In genomic region chr7:83807770-83808169, GRCh38 we compare ENCODE assay signal across 21 cellular contexts.
DNase-seq lines count a peak whose midpoint lies in the region; ATAC-seq and TF ChIP-seq lines count a peak whose summit lies in the region.
"Had no signal": no experiment of that assay in that cellular context is flagged by ENCODE, and none has a peak within 500 bp of the region (broad histone marks: within the 10 kb centered on the region; RNA-seq: fewer than 3 reads in every experiment).

No MANE protein-coding gene starts in this region.

- H3K27ac Mint-ChIP-seq in activated CD8-positive, alpha-beta memory T cell treated with anti-CD3 and anti-CD28 coated beads, Interleukin-2, amount 10 ng/mL, durations not matched to agents 7 days and 5 days = no peak overlapping the region
- H3K27ac Mint-ChIP-seq: CD4-positive, CD25-positive, alpha-beta regulatory T cell; CD8-positive, alpha-beta memory T cell; GM23338; HFFc6 had no signal

- H3K79me2 ChIP-seq in KMS-11 (ENCODE audit: insufficient read depth, low read depth) = no peaks in the 10 kb centered on the region

- H3K36me3 Mint-ChIP-seq in activated CD8-positive, alpha-beta memory T cell treated with anti-CD3 and anti-CD28 coated beads, Interleukin-2, amount 10 ng/mL, durations not matched to agents 7 days and 5 days = no peaks in the 10 kb centered on the region
- H3K36me3 Mint-ChIP-seq: CD4-positive, CD25-positive, alpha-beta regulatory T cell; CD8-positive, alpha-beta memory T cell had no signal

- H4K20me1 ChIP-seq in KMS-11 (ENCODE audit: insufficient read depth) = no peaks in the 10 kb centered on the region

- CTCF ChIA-PET in activated CD8-positive, alpha-beta memory T cell treated with anti-CD3 and anti-CD28 coated beads, Interleukin-2, amount 10 ng/mL, durations not matched to agents 7 days and 5 days (lab: Charles Lee) = no interaction called here

- H3K4me3 ChIP-seq in AG10803 (ENCODE audit: low read length) (no peak overlapping the region), KMS-11 (IDR thresholded peaks at IDR 0.05; ENCODE audit: insufficient read depth, low read depth, low read length) (no peak overlapping the region), choroid plexus epithelial cell (ENCODE audit: low read depth, low read length) (no peak overlapping the region)
- H3K4me3 ChIP-seq: GM23338, K562 had no signal

- no peak overlapping the region for H3K4me3 Mint-ChIP-seq in activated CD8-positive, alpha-beta memory T cell treated with anti-CD3 and anti-CD28 coated beads, Interleukin-2, amount 10 ng/mL, durations not matched to agents 7 days and 5 days
- H3K4me3 Mint-ChIP-seq: CD4-positive, CD25-positive, alpha-beta regulatory T cell; CD8-positive, alpha-beta memory T cell; GM23338; HFFc6 had no signal

- peaks cover 6% of the 10 kb centered on the region for H3K4me1 ChIP-seq in KMS-11 (ENCODE audit: low read depth, poor library complexity, severe bottlenecking)
- H3K4me1 ChIP-seq: BE2C had no signal

- H3K9ac ChIP-seq in KMS-11 = no peak overlapping the region

- no peaks in the 10 kb centered on the region for H3K27me3 Mint-ChIP-seq in activated CD8-positive, alpha-beta memory T cell treated with anti-CD3 and anti-CD28 coated beads, Interleukin-2, amount 10 ng/mL, durations not matched to agents 7 days and 5 days
- H3K27me3 Mint-ChIP-seq: CD4-positive, CD25-positive, alpha-beta regulatory T cell; CD8-positive, alpha-beta memory T cell had no signal

- no peak overlapping the region for H2AFZ ChIP-seq in KMS-11 (ENCODE audit: low read depth)
- H2AFZ ChIP-seq: GM23338 had no signal

- no peak for TF ChIP-seq CTCF in AG10803 (conservative IDR thresholded peaks at IDR 0.05; ENCODE audit: low read length)
- no peak for TF ChIP-seq CTCF in KMS-11 (conservative IDR thresholded peaks at IDR 0.05; ENCODE audit: low read depth, low read length)
- TF ChIP-seq CTCF in choroid plexus epithelial cell (conservative IDR thresholded peaks at IDR 0.05; ENCODE audit: low read depth, low read length) = no peak

- ATAC-seq in HG02973 (IDR thresholded peaks at IDR 0.05; ENCODE audit: unreplicated experiment) = no peak
- no peak for ATAC-seq in activated CD8-positive, alpha-beta memory T cell treated with anti-CD3 and anti-CD28 coated beads, Interleukin-2, amount 10 ng/mL, durations not matched to agents 7 days and 5 days
- ATAC-seq: GM23338, K562 had no signal

- no peaks in the 10 kb centered on the region for H3K36me3 ChIP-seq in KMS-11 (ENCODE audit: insufficient read depth)
- H3K36me3 ChIP-seq: BE2C had no signal

- DNase-seq in AG10803 (ENCODE audit: low read depth) (peak; percentile 1), choroid plexus epithelial cell (ENCODE audit: low read depth) (peak; percentile 2), retina (peak; percentile 29)
- no peak for DNase-seq in activated CD8-positive, alpha-beta memory T cell treated with anti-CD3 and anti-CD28 coated beads, Interleukin-2, amount 10 ng/mL, durations not matched to agents 7 days and 5 days
- DNase-seq: BE2C; C1 segment of cervical spinal cord; CD4-positive, CD25-positive, alpha-beta regulatory T cell; CD8-positive, alpha-beta memory T cell; COR-L47; DMS 273 treated with DMSO at 0.1 percent for 48 hours; DMS53; DND-41; EL; HCEC 1CT; HFFc6; IMR-90 had no signal

- no peaks in the 10 kb centered on the region for H3K27me3 ChIP-seq in KMS-11 (ENCODE audit: insufficient read depth, low read depth)
- H3K27me3 ChIP-seq: BE2C had no signal

- H3K4me1 Mint-ChIP-seq in activated CD8-positive, alpha-beta memory T cell treated with anti-CD3 and anti-CD28 coated beads, Interleukin-2, amount 10 ng/mL, durations not matched to agents 7 days and 5 days = no peaks in the 10 kb centered on the region
- H3K4me1 Mint-ChIP-seq: CD4-positive, CD25-positive, alpha-beta regulatory T cell; CD8-positive, alpha-beta memory T cell; GM23338 had no signal

- peaks cover 3% of the 10 kb centered on the region for H3K9me3 Mint-ChIP-seq in activated CD8-positive, alpha-beta memory T cell treated with anti-CD3 and anti-CD28 coated beads, Interleukin-2, amount 10 ng/mL, durations not matched to agents 7 days and 5 days (ENCODE audit: low read depth)

- H3K27ac ChIP-seq in KMS-11 = no peak overlapping the region
- H3K27ac ChIP-seq: HL-60 had no signal

- 0 out of 2 replicates have a peak overlapping the region, but pooled peaks have one; percentile 27 for H3K4me2 ChIP-seq in KMS-11
- H3K4me2 ChIP-seq: GM23338 had no signal
